27 cellular contexts compared by ENCODE assay signal in the genomic region with DNA sequence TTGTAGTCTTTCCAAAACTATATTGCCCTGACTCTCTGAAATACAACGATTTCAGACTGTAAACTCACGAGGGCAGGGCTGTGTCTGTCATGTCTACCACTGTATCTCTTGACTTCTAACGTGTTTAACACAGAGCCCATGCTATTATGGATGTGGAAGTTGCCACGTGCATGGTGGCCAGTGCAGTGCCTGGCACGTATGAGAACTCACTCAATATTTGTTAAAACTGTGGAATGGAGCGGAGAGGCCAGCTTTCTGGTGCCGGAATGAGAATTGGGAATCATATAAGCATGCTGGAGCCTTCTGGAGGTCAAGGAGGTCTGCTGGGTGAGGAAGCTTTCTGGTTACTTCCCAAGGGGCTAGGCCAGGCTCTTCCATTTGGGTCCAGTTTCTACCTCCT.
"Had no signal": no experiment of that assay in that cellular context is flagged by ENCODE, and none has a peak within 500 bp of the region (broad histone marks: within the 10 kb centered on the region; RNA-seq: fewer than 3 reads in every experiment).

No MANE protein-coding gene starts in this region.

- ATAC-seq: activated CD4-positive, alpha-beta T cell treated with anti-CD3 and anti-CD28 coated beads for 36 hours; activated CD8-positive, alpha-beta T cell treated with anti-CD3 and anti-CD28 coated beads, Interleukin-2, amount 10 ng/mL, durations not matched to agents 7 days and 5 days; activated naive CD4-positive, alpha-beta T cell treated with anti-CD3 and anti-CD28 coated beads, Interleukin-2, amount 50 U/mL, for 72 hours; left colon; naive thymus-derived CD4-positive, alpha-beta T cell; stimulated activated naive CD8-positive, alpha-beta T cell treated with anti-CD3 and anti-CD28 coated beads, Interleukin-15, Interleukin-2, amounts not matched to agents 100 U/mL and 50 U/mL, for 24 hours had no signal

- H3K27ac Mint-ChIP-seq: activated CD4-positive, alpha-beta T cell treated with anti-CD3 and anti-CD28 coated beads for 36 hours; activated CD8-positive, alpha-beta T cell treated with anti-CD3 and anti-CD28 coated beads, Interleukin-2, amount 10 ng/mL, durations not matched to agents 7 days and 5 days; activated naive CD4-positive, alpha-beta T cell treated with anti-CD3 and anti-CD28 coated beads, Interleukin-2, amount 50 U/mL, for 72 hours; activated T-helper 1 cell treated with anti-CD3 and anti-CD28 coated beads, Interleukin-12 subunit alpha, Interleukin-12 subunit beta, Interleukin-2, Interleukin-4 antibody, amounts not matched to agents 30 ng/mL and 10 ng/mL and 1 ng/mL, durations not matched to agents 14 hours and 24 hours and 36 hours; immature natural killer cell; naive thymus-derived CD4-positive, alpha-beta T cell; T-helper 2 cell treated with Interferon-gamma antibody and Interleukin-4, amounts not matched to agents 5 μg/mL and 100 μg/mL, for 36 hours had no signal

- H3K4me1 ChIP-seq: breast epithelium, gastrocnemius medialis, pancreas, psoas muscle, uterus had no signal

- H3K4me3 ChIP-seq: breast epithelium, gastrocnemius medialis, pancreas, psoas muscle, thoracic aorta, uterus had no signal

- DNase-seq: activated CD4-positive, alpha-beta T cell treated with anti-CD3 and anti-CD28 coated beads for 36 hours; activated CD4-positive, CD25-positive, alpha-beta regulatory T cell; activated CD8-positive, alpha-beta T cell treated with anti-CD3 and anti-CD28 coated beads, Interleukin-2, amount 10 ng/mL, durations not matched to agents 7 days and 5 days; activated gamma-delta T cell treated with Interleukin-2 at 50 U/mL for 16 hours; dermis blood vessel endothelial cell; effector CD8-positive, alpha-beta T cell; gastrocnemius medialis; glutamatergic neuron; immature natural killer cell; kidney; left colon; midbrain; nucleus accumbens; psoas muscle; stimulated activated CD4-positive, alpha-beta T cell treated with anti-CD3 and anti-CD28 coated beads, Interleukin-2, amount 100 ng/mL, for 48 hours; stimulated activated naive CD8-positive, alpha-beta T cell treated with anti-CD3 and anti-CD28 coated beads, Interleukin-15, Interleukin-2, amounts not matched to agents 100 U/mL and 50 U/mL, for 24 hours; T-helper 1 cell; trophoblast cell had no signal

- H3K9me3 ChIP-seq: breast epithelium, gastrocnemius medialis, pancreas, psoas muscle, thoracic aorta had no signal

- H3K9me3 Mint-ChIP-seq: activated naive CD4-positive, alpha-beta T cell treated with anti-CD3 and anti-CD28 coated beads, Interleukin-2, amount 50 U/mL, for 72 hours; activated T-helper 1 cell treated with anti-CD3 and anti-CD28 coated beads, Interleukin-12 subunit alpha, Interleukin-12 subunit beta, Interleukin-2, Interleukin-4 antibody, amounts not matched to agents 30 ng/mL and 10 ng/mL and 1 ng/mL, durations not matched to agents 14 hours and 24 hours and 36 hours; central memory CD8-positive, alpha-beta T cell; T-helper 2 cell treated with Interferon-gamma antibody and Interleukin-4, amounts not matched to agents 5 μg/mL and 100 μg/mL, for 36 hours had no signal

- H3K27ac ChIP-seq: gastrocnemius medialis, pancreas, psoas muscle, thoracic aorta, uterus had no signal

- H3K4me1 Mint-ChIP-seq: central memory CD8-positive, alpha-beta T cell; immature natural killer cell had no signal

- H3K36me3 ChIP-seq: breast epithelium, gastrocnemius medialis, pancreas, thoracic aorta, uterus had no signal

- H3K27me3 ChIP-seq: breast epithelium, gastrocnemius medialis, pancreas, uterus had no signal

- H3K4me3 Mint-ChIP-seq: activated CD4-positive, alpha-beta T cell treated with anti-CD3 and anti-CD28 coated beads for 36 hours; activated CD8-positive, alpha-beta T cell treated with anti-CD3 and anti-CD28 coated beads, Interleukin-2, amount 10 ng/mL, durations not matched to agents 7 days and 5 days; activated T-helper 1 cell treated with anti-CD3 and anti-CD28 coated beads, Interleukin-12 subunit alpha, Interleukin-12 subunit beta, Interleukin-2, Interleukin-4 antibody, amounts not matched to agents 30 ng/mL and 10 ng/mL and 1 ng/mL, durations not matched to agents 14 hours and 24 hours and 36 hours; central memory CD8-positive, alpha-beta T cell; immature natural killer cell; naive thymus-derived CD4-positive, alpha-beta T cell; T-helper 2 cell treated with Interferon-gamma antibody and Interleukin-4, amounts not matched to agents 5 μg/mL and 100 μg/mL, for 36 hours had no signal
